1 cellular context compared by ENCODE assay signal in genomic region chr5:177134653-177135225, GRCh38.
TF ChIP-seq lines count a peak whose summit lies in the region.

No MANE protein-coding gene starts in this region.

TF ChIP-seq in K562, 482 proteins besides CTCF, POLR2A, EP300 and RAD21 (continued from another document):
- TF ChIP-seq, protein P1, sequence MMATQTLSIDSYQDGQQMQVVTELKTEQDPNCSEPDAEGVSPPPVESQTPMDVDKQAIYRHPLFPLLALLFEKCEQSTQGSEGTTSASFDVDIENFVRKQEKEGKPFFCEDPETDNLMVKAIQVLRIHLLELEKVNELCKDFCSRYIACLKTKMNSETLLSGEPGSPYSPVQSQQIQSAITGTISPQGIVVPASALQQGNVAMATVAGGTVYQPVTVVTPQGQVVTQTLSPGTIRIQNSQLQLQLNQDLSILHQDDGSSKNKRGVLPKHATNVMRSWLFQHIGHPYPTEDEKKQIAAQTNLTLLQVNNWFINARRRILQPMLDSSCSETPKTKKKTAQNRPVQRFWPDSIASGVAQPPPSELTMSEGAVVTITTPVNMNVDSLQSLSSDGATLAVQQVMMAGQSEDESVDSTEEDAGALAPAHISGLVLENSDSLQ (IDR thresholded peaks at IDR 0.05): no peak
- TF ChIP-seq HDAC3 (IDR thresholded peaks at IDR 0.05; ENCODE audit: borderline replicate concordance, partially characterized antibody): no peak
- TF ChIP-seq, protein P2, sequence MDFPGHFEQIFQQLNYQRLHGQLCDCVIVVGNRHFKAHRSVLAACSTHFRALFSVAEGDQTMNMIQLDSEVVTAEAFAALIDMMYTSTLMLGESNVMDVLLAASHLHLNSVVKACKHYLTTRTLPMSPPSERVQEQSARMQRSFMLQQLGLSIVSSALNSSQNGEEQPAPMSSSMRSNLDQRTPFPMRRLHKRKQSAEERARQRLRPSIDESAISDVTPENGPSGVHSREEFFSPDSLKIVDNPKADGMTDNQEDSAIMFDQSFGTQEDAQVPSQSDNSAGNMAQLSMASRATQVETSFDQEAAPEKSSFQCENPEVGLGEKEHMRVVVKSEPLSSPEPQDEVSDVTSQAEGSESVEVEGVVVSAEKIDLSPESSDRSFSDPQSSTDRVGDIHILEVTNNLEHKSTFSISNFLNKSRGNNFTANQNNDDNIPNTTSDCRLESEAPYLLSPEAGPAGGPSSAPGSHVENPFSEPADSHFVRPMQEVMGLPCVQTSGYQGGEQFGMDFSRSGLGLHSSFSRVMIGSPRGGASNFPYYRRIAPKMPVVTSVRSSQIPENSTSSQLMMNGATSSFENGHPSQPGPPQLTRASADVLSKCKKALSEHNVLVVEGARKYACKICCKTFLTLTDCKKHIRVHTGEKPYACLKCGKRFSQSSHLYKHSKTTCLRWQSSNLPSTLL (IDR thresholded peaks at IDR 0.05): no peak
- TF ChIP-seq NRF1 (conservative IDR thresholded peaks at IDR 0.05 in 1 of 2, IDR thresholded peaks at IDR 0.05 in 1 of 2): peak in 1 of 2 experiments; percentile 50; a peak in 3 of 4 replicates
- TF ChIP-seq ZNF586 (CRISPR knock-in tag; conservative IDR thresholded peaks at IDR 0.05): no peak
- 0 out of 2 replicates have a peak, but pooled peaks have one; percentile 12 for TF ChIP-seq KAT7 (CRISPR knock-in tag; IDR thresholded peaks at IDR 0.05; ENCODE audit: borderline replicate concordance)
- TF ChIP-seq ZNF407 (IDR thresholded peaks at IDR 0.05; ENCODE audit: low read depth): no peak
- 0 out of 2 replicates have a peak, but pooled peaks have one; percentile 1 for TF ChIP-seq SMC3 (conservative IDR thresholded peaks at IDR 0.05; ENCODE audit: insufficient read depth, low read depth, low read length)
- 0 out of 2 replicates have a peak, but pooled peaks have one; percentile 16 for TF ChIP-seq HMGXB4 (CRISPR knock-in tag; IDR thresholded peaks at IDR 0.05)
- peak; percentile 13; the same call in 1 of the 2 replicates for TF ChIP-seq ZNF589 (CRISPR knock-in tag; IDR thresholded peaks at IDR 0.05; ENCODE audit: low read depth)
- peak in 2 of 3 experiments; percentile 37 to 72 for TF ChIP-seq YY1 (IDR thresholded peaks at IDR 0.05; ENCODE audit: borderline replicate concordance in 1 of 3, control insufficient read depth in 1 of 3, extremely low read depth in 1 of 3, insufficient read depth in 3 of 3, insufficient read length in 1 of 3, insufficient replicate concordance in 2 of 3, low read depth in 1 of 3, low read length in 2 of 3)
- no peak for TF ChIP-seq ZNF347 (CRISPR knock-in tag; IDR thresholded peaks at IDR 0.05; ENCODE audit: low read depth)
- TF ChIP-seq ZBTB7A (IDR thresholded peaks at IDR 0.05; ENCODE audit: borderline replicate concordance, control insufficient read depth, low read depth, low read length): peak; percentile 83
- TF ChIP-seq MCM3 (IDR thresholded peaks at IDR 0.05): no peak
- TF ChIP-seq MLLT1 (IDR thresholded peaks at IDR 0.05): 0 out of 4 replicates have a peak, but pooled peaks of 1 of the 2 experiments have one; percentile 6
- no peak for TF ChIP-seq EZH2 (IDR thresholded peaks at IDR 0.05; ENCODE audit: borderline replicate concordance, low read depth, low read length)
- no peak for TF ChIP-seq GATAD2B (IDR thresholded peaks at IDR 0.05; ENCODE audit: borderline replicate concordance)
- TF ChIP-seq BCOR (IDR thresholded peaks at IDR 0.05): no peak
- TF ChIP-seq, protein P3, sequence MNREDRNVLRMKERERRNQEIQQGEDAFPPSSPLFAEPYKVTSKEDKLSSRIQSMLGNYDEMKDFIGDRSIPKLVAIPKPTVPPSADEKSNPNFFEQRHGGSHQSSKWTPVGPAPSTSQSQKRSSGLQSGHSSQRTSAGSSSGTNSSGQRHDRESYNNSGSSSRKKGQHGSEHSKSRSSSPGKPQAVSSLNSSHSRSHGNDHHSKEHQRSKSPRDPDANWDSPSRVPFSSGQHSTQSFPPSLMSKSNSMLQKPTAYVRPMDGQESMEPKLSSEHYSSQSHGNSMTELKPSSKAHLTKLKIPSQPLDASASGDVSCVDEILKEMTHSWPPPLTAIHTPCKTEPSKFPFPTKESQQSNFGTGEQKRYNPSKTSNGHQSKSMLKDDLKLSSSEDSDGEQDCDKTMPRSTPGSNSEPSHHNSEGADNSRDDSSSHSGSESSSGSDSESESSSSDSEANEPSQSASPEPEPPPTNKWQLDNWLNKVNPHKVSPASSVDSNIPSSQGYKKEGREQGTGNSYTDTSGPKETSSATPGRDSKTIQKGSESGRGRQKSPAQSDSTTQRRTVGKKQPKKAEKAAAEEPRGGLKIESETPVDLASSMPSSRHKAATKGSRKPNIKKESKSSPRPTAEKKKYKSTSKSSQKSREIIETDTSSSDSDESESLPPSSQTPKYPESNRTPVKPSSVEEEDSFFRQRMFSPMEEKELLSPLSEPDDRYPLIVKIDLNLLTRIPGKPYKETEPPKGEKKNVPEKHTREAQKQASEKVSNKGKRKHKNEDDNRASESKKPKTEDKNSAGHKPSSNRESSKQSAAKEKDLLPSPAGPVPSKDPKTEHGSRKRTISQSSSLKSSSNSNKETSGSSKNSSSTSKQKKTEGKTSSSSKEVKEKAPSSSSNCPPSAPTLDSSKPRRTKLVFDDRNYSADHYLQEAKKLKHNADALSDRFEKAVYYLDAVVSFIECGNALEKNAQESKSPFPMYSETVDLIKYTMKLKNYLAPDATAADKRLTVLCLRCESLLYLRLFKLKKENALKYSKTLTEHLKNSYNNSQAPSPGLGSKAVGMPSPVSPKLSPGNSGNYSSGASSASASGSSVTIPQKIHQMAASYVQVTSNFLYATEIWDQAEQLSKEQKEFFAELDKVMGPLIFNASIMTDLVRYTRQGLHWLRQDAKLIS (CRISPR knock-in tag; IDR thresholded peaks at IDR 0.05): no peak
- TF ChIP-seq PRDM10 (IDR thresholded peaks at IDR 0.05; ENCODE audit: partially characterized antibody): peak; percentile 24
- no peak for TF ChIP-seq CHD4 (IDR thresholded peaks at IDR 0.05; ENCODE audit: insufficient read depth, insufficient replicate concordance, low read depth, low read length, poor library complexity, severe bottlenecking)
- TF ChIP-seq RBM17 (IDR thresholded peaks at IDR 0.05; ENCODE audit: borderline replicate concordance, low read depth, low read length): no peak
- 0 out of 2 replicates have a peak, but pooled peaks have one; percentile 15 for TF ChIP-seq ZNF766 (CRISPR knock-in tag; conservative IDR thresholded peaks at IDR 0.05)
